In genomic region chr13:44474122-44474910, GRCh38 we compare ENCODE assay signal across 12 cellular contexts.
A peak's percentile ranks its signal among the peaks of the same experiment; 100 is the strongest.
DNase-seq lines count a peak whose midpoint lies in the region; ATAC-seq, FAIRE-seq and TF ChIP-seq lines count a peak whose summit lies in the region.
"Had no signal": no experiment of that assay in that cellular context is flagged by ENCODE, and none has a peak within 500 bp of the region (broad histone marks: within the 10 kb centered on the region; RNA-seq: fewer than 3 reads in every experiment).

No MANE protein-coding gene starts in this region.

- no TSS peak for BruUV-seq in Calu3 (replicated peaks; lab: Mats Ljungman, UMichigan)

- H3K4me3 ChIP-seq in HUES6 (ENCODE audit: low read depth, low read length) (peak overlapping the region; percentile 3; the same call in 1 of the 2 replicates), choroid plexus epithelial cell (ENCODE audit: low read depth, low read length) (no peak overlapping the region)
- H3K4me3 ChIP-seq: skin epidermis had no signal

- no peaks in the 10 kb centered on the region for H3K27me3 Mint-ChIP-seq in Calu3 (ENCODE audit: unreplicated experiment)
- H3K27me3 Mint-ChIP-seq: effector memory CD8-positive, alpha-beta T cell had no signal

- no peak overlapping the region for H3K4me3 Mint-ChIP-seq in Calu3 (ENCODE audit: low read depth, unreplicated experiment)
- H3K4me3 Mint-ChIP-seq: effector memory CD8-positive, alpha-beta T cell had no signal

- peaks cover 9% of the 10 kb centered on the region for H3K4me1 ChIP-seq in HUES6 (ENCODE audit: control insufficient read depth, insufficient read depth, low read length)

- DNase-seq in Calu3 (peak; percentile 4), choroid plexus epithelial cell (ENCODE audit: low read depth) (peak; percentile 14), myocyte (ENCODE audit: low read depth) (peak; percentile 44), DMS79 treated with DMSO at 0.1 percent for 48 hours (lab: John Stamatoyannopoulos, UW) (no peak), H54 (ENCODE audit: insufficient read length, low spot score) (no peak), NCI-H187 (lab: John Stamatoyannopoulos, UW) (no peak)
- DNase-seq: effector memory CD8-positive, alpha-beta T cell; NCI-H2081 treated with DMSO at 0.1 percent for 48 hours had no signal

- H3K27ac Mint-ChIP-seq in Calu3 (ENCODE audit: unreplicated experiment), result peak overlapping the region; percentile 16

- no peaks in the 10 kb centered on the region for H3K9me3 Mint-ChIP-seq in Calu3 (ENCODE audit: low read depth, unreplicated experiment)
- H3K9me3 Mint-ChIP-seq: activated naive CD4-positive, alpha-beta T cell treated with anti-CD3 and anti-CD28 coated beads, Interleukin-2, amount 50 U/mL, for 72 hours; effector memory CD8-positive, alpha-beta T cell had no signal

- H3K36me3 Mint-ChIP-seq in Calu3 (ENCODE audit: insufficient read depth, unreplicated experiment), result no peaks in the 10 kb centered on the region
- H3K36me3 Mint-ChIP-seq: activated naive CD4-positive, alpha-beta T cell treated with anti-CD3 and anti-CD28 coated beads, Interleukin-2, amount 50 U/mL, for 72 hours had no signal

- peaks cover 10% of the 10 kb centered on the region for H3K4me1 Mint-ChIP-seq in Calu3 (ENCODE audit: low read depth, unreplicated experiment)

- no peak for TF ChIP-seq POLR2A in H54 (IDR thresholded peaks at IDR 0.05; ENCODE audit: low read depth, low read length)

- TF ChIP-seq CTCF in Calu3 (IDR thresholded peaks at IDR 0.05; ENCODE audit: unreplicated experiment) (no peak), choroid plexus epithelial cell (conservative IDR thresholded peaks at IDR 0.05; ENCODE audit: low read depth, low read length) (no peak)

- no peak overlapping the region for H3K9ac ChIP-seq in HUES6 (ENCODE audit: low read length)

- H3K36me3 ChIP-seq in HUES6 (ENCODE audit: control insufficient read depth, insufficient read depth, low read length), result no peaks in the 10 kb centered on the region

- H3K9me3 ChIP-seq in HUES6 (ENCODE audit: control insufficient read depth, insufficient read depth, low read depth, low read length), result no peaks in the 10 kb centered on the region

- no peaks in the 10 kb centered on the region for H3K27me3 ChIP-seq in HUES6 (ENCODE audit: control insufficient read depth, insufficient read depth, low read length)

- ATAC-seq in HG02759 (IDR thresholded peaks at IDR 0.05; ENCODE audit: unreplicated experiment), result no peak
- ATAC-seq: activated naive CD4-positive, alpha-beta T cell treated with anti-CD3 and anti-CD28 coated beads, Interleukin-2, amount 50 U/mL, for 72 hours; effector memory CD8-positive, alpha-beta T cell had no signal

- intact Hi-C loops in Calu3 (cut with micrococcal nuclease; ENCODE audit: unreplicated experiment), result loop anchor here (5.0 kb wide), 1 partner anchor 37 kb away; no protein-coding TSS in a partner anchor

- H3K27ac ChIP-seq in HUES6 (ENCODE audit: low read depth, low read length), result 0 out of 2 replicates have a peak overlapping the region, but pooled peaks have one; percentile 5
- H3K27ac ChIP-seq: skin epidermis had no signal

- FAIRE-seq in H54 (lab: Jason Lieb, UNC), result no peak

- CTCF ChIA-PET in Calu3 (lab: Charles Lee), result no interaction called here

Comparison
In these comparisons a context has a peak if more than half of its experiments do, and no peak if none do; other contexts are left out.
1. DNase-seq: peak in Calu3 (single experiment), choroid plexus epithelial cell (single experiment) and myocyte (single experiment); none in DMS79 treated with DMSO at 0.1 percent for 48 hours (single experiment), H54 (single experiment) and NCI-H187 (0 of 2).